In genomic region chr19:940591-941291, GRCh38 we compare ENCODE assay signal across 8 cellular contexts. TPM values are rescaled to one million over a fixed set of nuclear protein-coding genes. Genes with fewer than 3 reads are reported as not detected.
DNase-seq lines count a peak whose midpoint lies in the region; ATAC-seq and TF ChIP-seq lines count a peak whose summit lies in the region.

No MANE protein-coding gene starts in this region.

- peak overlapping the region; percentile 34 to 77 (median 69); a peak in 21 of 22 replicates for H3K27ac ChIP-seq in BLaER1 treated with 17β-estradiol and CSF1 and Interleukin-3, amounts not matched to agents 10 nM and 100 nM
- H3K27ac ChIP-seq in RWPE1, result peak overlapping the region; percentile 92
- peak overlapping the region; percentile 43 for H3K27ac ChIP-seq in cardiac muscle cell
- peak overlapping the region; percentile 79 to 92 (median 84) for H3K27ac ChIP-seq in sigmoid colon

- no peak for ATAC-seq in HG03378 (IDR thresholded peaks at IDR 0.05; ENCODE audit: unreplicated experiment)

- peaks cover 55 to 100% (median 72%) of the 10 kb centered on the region in 10 experiments for H3K4me1 ChIP-seq in BLaER1 treated with 17β-estradiol and CSF1 and Interleukin-3, amounts not matched to agents 10 nM and 100 nM
- H3K4me1 ChIP-seq in cardiac muscle cell (ENCODE audit: low read depth) (no peaks in the 10 kb centered on the region), sigmoid colon (peaks cover 0 to 47% (median 21%) of the 10 kb centered on the region in 4 donors)

- no peak for TF ChIP-seq POLR2A in sigmoid colon (IDR thresholded peaks at IDR 0.05)

- intact Hi-C loops in sigmoid colon (cut with DNase I), result no loop called here

- CTCF ChIA-PET in RWPE1 (lab: Yijun Ruan, JAX), result interaction anchor here (0.8 kb wide), 1 partner anchor 30 kb away, joined by 3 read pairs; no protein-coding TSS in a partner anchor

- H3K9me3 ChIP-seq in BLaER1 treated with 17β-estradiol and CSF1 and Interleukin-3, amounts not matched to agents 10 nM and 100 nM (replicated peaks in 1 of 11), result peaks cover 0 to 10% (median 6%) of the 10 kb centered on the region in 11 experiments; a peak in 12 of 22 replicates
- H3K9me3 ChIP-seq in cardiac muscle cell (ENCODE audit: low read depth), result no peaks in the 10 kb centered on the region
- no peaks in the 10 kb centered on the region for H3K9me3 ChIP-seq in sigmoid colon

- 6 to 18% methylated on average over 64 of the region's 64 CpGs for WGBS in sigmoid colon, 2 donors

- no peak for TF ChIP-seq CTCF in RWPE1 (conservative IDR thresholded peaks at IDR 0.05; ENCODE audit: low read depth)
- TF ChIP-seq CTCF in cardiac muscle cell (IDR thresholded peaks at IDR 0.05; ENCODE audit: low read depth, low read length), result no peak
- TF ChIP-seq CTCF in sigmoid colon (IDR thresholded peaks at IDR 0.05), result no peak

- H3K27me3 ChIP-seq in BLaER1 treated with 17β-estradiol and CSF1 and Interleukin-3, amounts not matched to agents 10 nM and 100 nM, result no peaks in the 10 kb centered on the region
- H3K27me3 ChIP-seq in cardiac muscle cell, result no peaks in the 10 kb centered on the region
- H3K27me3 ChIP-seq in sigmoid colon, result no peaks in the 10 kb centered on the region

- peak overlapping the region; percentile 82 to 97 (median 92) for H3K4me2 ChIP-seq in BLaER1 treated with 17β-estradiol and CSF1 and Interleukin-3, amounts not matched to agents 10 nM and 100 nM

- H3K9ac ChIP-seq in BLaER1 treated with 17β-estradiol and CSF1 and Interleukin-3, amounts not matched to agents 10 nM and 100 nM, result peak overlapping the region; percentile 45 to 74 (median 71); a peak in 20 of 22 replicates

- no peak for TF ChIP-seq EP300 in sigmoid colon (IDR thresholded peaks at IDR 0.05)

- DNase-seq in GOT3 (lab: John Stamatoyannopoulos, UW), result peak; percentile 59
- no peak for DNase-seq in RWPE1 (ENCODE audit: low spot score)
- peak; percentile 73 for DNase-seq in activated naive CD4-positive, alpha-beta T cell treated with Interleukin-2 at 50 U/mL for 16 hours
- no peak for DNase-seq in cardiac muscle cell (ENCODE audit: low read depth in 1 of 2, low spot score in 1 of 2)
- peak; percentile 87 for DNase-seq in sigmoid colon
- no peak for DNase-seq in SIG-M5 treated with dmso at 0.1 percent for 504 hours (lab: John Stamatoyannopoulos, UW; ENCODE audit: unreplicated experiment)

- peaks cover 34 to 86% (median 60%) of the 10 kb centered on the region in 11 experiments for H3K36me3 ChIP-seq in BLaER1 treated with 17β-estradiol and CSF1 and Interleukin-3, amounts not matched to agents 10 nM and 100 nM
- peaks cover 7% of the 10 kb centered on the region for H3K36me3 ChIP-seq in cardiac muscle cell
- H3K36me3 ChIP-seq in sigmoid colon, result no peaks in the 10 kb centered on the region

- POLR2A ChIA-PET in RWPE1 (lab: Yijun Ruan, JAX; ENCODE audit: low non-redundant PET), result no interaction called here

- peak overlapping the region; percentile 40 to 61 (median 47) for H3K4me3 ChIP-seq in BLaER1 treated with 17β-estradiol and CSF1 and Interleukin-3, amounts not matched to agents 10 nM and 100 nM
- H3K4me3 ChIP-seq in cardiac muscle cell (no peak overlapping the region), sigmoid colon (peak overlapping the region; percentile 0 to 42 (median 36))

- H4K20me1 ChIP-seq in BLaER1 treated with 17β-estradiol and CSF1 and Interleukin-3, amounts not matched to agents 10 nM and 100 nM, result peaks cover 94 to 100% (median 99%) of the 10 kb centered on the region in 11 experiments

RNA-seq across cellular contexts. Expression of gene ARID3A, which starts 14.9 kb away (rescaled TPM):
- total RNA-seq in cardiac muscle cell (59.7 and 62.3 TPM in 2 replicates), sigmoid colon (10 to 100 TPM in 1 of 4 donors, 1 to 10 TPM in 3; 3.1 to 11.6 (median 4.3) TPM)
- polyA plus RNA-seq in cardiac muscle cell (39.1 and 48.7 TPM in 2 replicates), sigmoid colon (1 to 10 TPM; 1.4 to 6.0 (median 1.8) TPM)

RNA-seq across cellular contexts. Expression of gene KISS1R, which starts 23.6 kb away (rescaled TPM):
- total RNA-seq in cardiac muscle cell, result 0.46 and 1.2 TPM in 2 replicates
- 1.9 and 3.2 TPM in 2 replicates for polyA plus RNA-seq in cardiac muscle cell
- total RNA-seq in sigmoid colon, result not detected
- polyA plus RNA-seq in sigmoid colon, result under 1 TPM in 1 of 3 donors, not detected in 2; 0.13 TPM

RNA-seq across cellular contexts. Expression of gene R3HDM4, which starts 27.7 kb away (rescaled TPM):
- total RNA-seq in cardiac muscle cell, result 60.3 and 66.2 TPM in 2 replicates
- polyA plus RNA-seq in cardiac muscle cell, result 82.1 and 86.7 TPM in 2 replicates
- 10 to 100 TPM; 21.4 to 37.2 (median 27.7) TPM for total RNA-seq in sigmoid colon
- polyA plus RNA-seq in sigmoid colon, result 10 to 100 TPM; 30.5 to 85.3 (median 33.0) TPM

RNA-seq across cellular contexts. Expression of gene WDR18, which starts 43.4 kb away (rescaled TPM):
- total RNA-seq in cardiac muscle cell (136 and 143 TPM in 2 replicates), sigmoid colon (10 to 100 TPM; 14.3 to 33.1 (median 30.4) TPM)
- polyA plus RNA-seq in cardiac muscle cell (241 and 262 TPM in 2 replicates), sigmoid colon (10 to 100 TPM; 22.4 to 65.8 (median 43.8) TPM)

RNA-seq across cellular contexts. Expression of gene RNU6-9, which starts 47.5 kb away (rescaled TPM):
- total RNA-seq in cardiac muscle cell (not detected in 2 replicates), sigmoid colon (not detected)
- polyA plus RNA-seq in cardiac muscle cell (not detected in 2 replicates), sigmoid colon (not detected)

Comparison
In these comparisons a context has a peak if more than half of its experiments do, and no peak if none do; other contexts are left out.
1. DNase-seq: peak in GOT3 (single experiment), activated naive CD4-positive, alpha-beta T cell treated with Interleukin-2 at 50 U/mL for 16 hours (single experiment) and sigmoid colon (single experiment); none in RWPE1 (single experiment), cardiac muscle cell (0 of 2) and SIG-M5 treated with dmso at 0.1 percent for 504 hours (single experiment).
2. Peak in every context shown above with its lines, with median percentiles within 50 percentile points of each other: H3K27ac ChIP-seq.